ENCODE assay signal across 8 cellular contexts in the genomic region with DNA sequence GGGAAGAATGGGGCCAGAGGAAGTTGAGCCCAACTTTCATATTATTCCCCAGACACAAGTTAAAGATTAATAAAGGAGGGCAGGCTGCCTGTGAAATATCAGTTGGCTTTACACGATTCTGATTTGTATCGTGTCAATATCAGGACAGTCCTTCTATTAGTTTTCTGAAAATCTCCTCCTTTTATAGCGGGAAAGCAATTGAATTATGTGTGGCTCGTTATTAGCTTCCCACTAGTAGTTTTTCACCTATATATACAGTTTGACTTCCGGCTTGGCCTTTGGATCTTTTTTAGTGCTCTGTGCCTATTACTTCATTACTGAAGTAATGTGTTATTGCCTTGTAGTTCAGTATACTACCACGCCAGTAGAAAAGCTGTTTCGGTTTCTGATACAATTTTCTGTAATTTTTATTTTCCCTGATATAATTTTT. TPM values are rescaled to one million over a fixed set of nuclear protein-coding genes. Genes with fewer than 3 reads are reported as not detected.
A peak's percentile ranks its signal among the peaks of the same experiment; 100 is the strongest.
DNase-seq lines count a peak whose midpoint lies in the region; ATAC-seq and TF ChIP-seq lines count a peak whose summit lies in the region.

No MANE protein-coding gene starts in this region.

- H3K4me1 ChIP-seq in HUES64 (ENCODE audit: insufficient read depth, low read length) (peaks cover 50% of the 10 kb centered on the region), muscle layer of duodenum (ENCODE audit: control insufficient read depth in 1 of 2, insufficient read depth in 2 of 2, low read length in 2 of 2) (no peaks in the 10 kb centered on the region)

- H3K4me3 ChIP-seq in AG04449 (ENCODE audit: low read depth, low read length) (peak overlapping the region; percentile 88), HUES64 (ENCODE audit: low read length) (peak overlapping the region; percentile 72), muscle layer of duodenum (ENCODE audit: low read depth in 1 of 2, low read length in 2 of 2) (peak overlapping the region; percentile 92 to 95)

- POLR2A ChIA-PET in AG04449 (lab: Yijun Ruan, JAX): interaction anchor here (1.0 kb wide), 1 partner anchor 43 kb away, joined by 3 read pairs; no protein-coding TSS in a partner anchor

- 65% methylated on average over 4 of the region's 7 CpGs for WGBS in HUES64

- H3K9ac ChIP-seq in HUES64 (ENCODE audit: low read depth, low read length): peak overlapping the region; percentile 90; the same call in 1 of the 2 replicates

- no peak for ATAC-seq in HG02759 (IDR thresholded peaks at IDR 0.05; ENCODE audit: unreplicated experiment)

- H3K36me3 ChIP-seq in HUES64 (ENCODE audit: insufficient read depth, low read length) (peaks cover 20% of the 10 kb centered on the region), muscle layer of duodenum (ENCODE audit: control insufficient read depth in 1 of 2, insufficient read depth in 2 of 2, low read length in 2 of 2) (peaks cover 4 to 16% of the 10 kb centered on the region in 2 donors)

- TF ChIP-seq CTCF in AG04449 (IDR thresholded peaks at IDR 0.05; ENCODE audit: insufficient read depth, low read length, missing control alignments): no peak

- H3K9me3 ChIP-seq in HUES64 (ENCODE audit: insufficient read depth, low read depth, low read length) (no peaks in the 10 kb centered on the region), muscle layer of duodenum (ENCODE audit: control insufficient read depth in 1 of 2, low read length in 2 of 2) (no peaks in the 10 kb centered on the region)

- DNase-seq in AG04449 (ENCODE audit: low read depth, low spot score) (no peak), DMS114 treated with DMSO at 0.1 percent for 48 hours (lab: John Stamatoyannopoulos, UW; ENCODE audit: unreplicated experiment) (no peak), UCSD-AML1 (lab: John Stamatoyannopoulos, UW; ENCODE audit: unreplicated experiment) (no peak)
- DNase-seq in activated CD4-positive, alpha-beta T cell treated with anti-CD3 and anti-CD28 coated beads for 1 hour: no peak

- H3K27me3 ChIP-seq in HUES64 (ENCODE audit: insufficient read depth, low read length) (peaks cover 6% of the 10 kb centered on the region), muscle layer of duodenum (ENCODE audit: low read depth, low read length) (no peaks in the 10 kb centered on the region)

- CTCF ChIA-PET in AG04449 (lab: Yijun Ruan, JAX): interaction anchor here (0.8 to 2.6 kb wide), 5 partner anchors 38 to 168 kb away, joined by 3 to 19 read pairs (median 3); no protein-coding TSS in a partner anchor

- H3K27ac ChIP-seq in HUES64 (ENCODE audit: low read depth, low read length): no peak overlapping the region
- peak overlapping the region; percentile 83 for H3K27ac ChIP-seq in cingulate gyrus (ENCODE audit: low read depth, low read length)
- peak overlapping the region; percentile 97 for H3K27ac ChIP-seq in muscle layer of duodenum (ENCODE audit: low read length)

RNA-seq across cellular contexts. Expression of gene PDLIM5, which starts 1.8 kb away (rescaled TPM):
- 30.2 TPM for polyA plus RNA-seq in HUES64 (2013, experiment 1 of 2)
- polyA plus RNA-seq in HUES64 (2013, experiment 2 of 2): 28.6 TPM
